In the genomic region with DNA sequence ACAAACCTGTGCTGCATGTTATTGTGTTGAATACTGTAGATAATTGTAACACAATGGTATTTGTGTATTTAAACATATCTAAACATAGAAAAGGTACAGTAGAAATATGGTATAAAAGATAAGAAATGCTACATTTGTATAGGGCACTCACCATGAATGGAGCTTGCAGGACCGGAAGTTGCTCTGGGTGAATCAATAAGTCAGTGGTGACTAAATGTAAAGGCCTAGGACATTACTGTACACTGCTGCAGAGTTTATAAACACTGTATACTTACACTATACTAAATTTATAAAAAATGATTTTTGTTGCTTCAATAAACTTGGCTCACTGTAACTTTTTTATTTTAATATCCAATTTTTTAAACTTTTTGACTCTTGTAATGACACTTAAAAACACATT, we compare ENCODE assay signal across 20 cellular contexts. TPM values are rescaled to one million over a fixed set of nuclear protein-coding genes. Genes with fewer than 3 reads are reported as not detected.
DNase-seq lines count a peak whose midpoint lies in the region; ATAC-seq, FAIRE-seq and TF ChIP-seq lines count a peak whose summit lies in the region.
"Had no signal": no experiment of that assay in that cellular context is flagged by ENCODE, and none has a peak within 500 bp of the region (broad histone marks: within the 10 kb centered on the region; RNA-seq: fewer than 3 reads in every experiment).

No MANE protein-coding gene starts in this region.

- no peak overlapping the region for H3K4ac ChIP-seq in mesenchymal stem cell (ENCODE audit: low read depth in 1 of 2, low read length in 2 of 2)

- FAIRE-seq in kidney (lab: Jason Lieb, UNC) = peak; percentile 89
- FAIRE-seq: D721Med had no signal

- no peak overlapping the region for H2BK15ac ChIP-seq in mesenchymal stem cell (ENCODE audit: low read depth, poor library complexity, severe bottlenecking)

- peaks cover 5% of the 10 kb centered on the region; the same call in 2 of the 3 replicates for H3K4me1 Mint-ChIP-seq in GM23338
- H3K4me1 Mint-ChIP-seq in natural killer cell treated with Interleukin-12 subunit alpha and Interleukin-12 subunit beta and Interleukin-15 and Interleukin-18, amount 100 ng/mL, for 72 hours (ENCODE audit: low read depth in 2 of 2) = no peaks in the 10 kb centered on the region
- H3K4me1 Mint-ChIP-seq: CD8-positive, alpha-beta memory T cell had no signal

- no peak overlapping the region for H2BK5ac ChIP-seq in mesenchymal stem cell (ENCODE audit: low read depth, low read length, poor library complexity, severe bottlenecking)

- H3K36me3 ChIP-seq in kidney (ENCODE audit: control insufficient read depth in 1 of 2, insufficient read depth in 2 of 2, low read length in 2 of 2) (no peaks in the 10 kb centered on the region), mesenchymal stem cell (ENCODE audit: control insufficient read depth in 1 of 2, insufficient read depth in 2 of 2, low read depth in 1 of 2, low read length in 2 of 2) (peaks cover 0 to 5% of the 10 kb centered on the region in 2 experiments), GM23338 (ENCODE audit: insufficient read depth) (no peaks in the 10 kb centered on the region)

- H2AFZ ChIP-seq in mesenchymal stem cell (ENCODE audit: low read depth, low read length) = no peak overlapping the region
- H2AFZ ChIP-seq in GM23338 = no peak overlapping the region

- H3K27me3 ChIP-seq in mesenchymal stem cell (ENCODE audit: control insufficient read depth in 1 of 2, insufficient read depth in 1 of 2, low read length in 2 of 2) (no peaks in the 10 kb centered on the region), GM23338 (ENCODE audit: insufficient read depth) (no peaks in the 10 kb centered on the region)

- intact Hi-C loops in kidney (cut with DNase I) = no loop called here

- no peaks in the 10 kb centered on the region for H3K9me3 Mint-ChIP-seq in GM23338
- no peaks in the 10 kb centered on the region for H3K9me3 Mint-ChIP-seq in natural killer cell treated with Interleukin-12 subunit alpha and Interleukin-12 subunit beta and Interleukin-15 and Interleukin-18, amount 100 ng/mL, for 72 hours
- H3K9me3 Mint-ChIP-seq: CD8-positive, alpha-beta memory T cell had no signal

- no peak overlapping the region for H3K18ac ChIP-seq in mesenchymal stem cell (ENCODE audit: low read depth in 1 of 2, low read length in 2 of 2)

- H3K14ac ChIP-seq in mesenchymal stem cell (ENCODE audit: low read length in 2 of 2) = no peak overlapping the region

- H4K91ac ChIP-seq in mesenchymal stem cell (ENCODE audit: low read length) = no peak overlapping the region

- no peak overlapping the region for H3K27ac Mint-ChIP-seq in GM23338
- H3K27ac Mint-ChIP-seq in natural killer cell treated with Interleukin-12 subunit alpha and Interleukin-12 subunit beta and Interleukin-15 and Interleukin-18, amount 100 ng/mL, for 72 hours = no peak overlapping the region

- H3K4me2 ChIP-seq in mesenchymal stem cell (ENCODE audit: low read length, poor library complexity, severe bottlenecking) = no peak overlapping the region
- no peak overlapping the region for H3K4me2 ChIP-seq in GM23338

- no peak overlapping the region for H3K4me3 Mint-ChIP-seq in GM23338
- H3K4me3 Mint-ChIP-seq in natural killer cell treated with Interleukin-12 subunit alpha and Interleukin-12 subunit beta and Interleukin-15 and Interleukin-18, amount 100 ng/mL, for 72 hours = no peak overlapping the region
- H3K4me3 Mint-ChIP-seq: CD8-positive, alpha-beta memory T cell had no signal

- H3K23ac ChIP-seq in mesenchymal stem cell (ENCODE audit: low read length in 2 of 2) = no peak overlapping the region

- H3K27ac ChIP-seq in kidney (ENCODE audit: low read depth in 2 of 2, low read length in 2 of 2) (no peak overlapping the region), mesenchymal stem cell (ENCODE audit: low read length, poor library complexity, severe bottlenecking) (no peak overlapping the region), GM23338 (ENCODE audit: low read depth) (no peak overlapping the region)

- H3K9me3 ChIP-seq in kidney (ENCODE audit: control insufficient read depth in 1 of 2, low read length in 2 of 2) (no peaks in the 10 kb centered on the region), mesenchymal stem cell (ENCODE audit: control insufficient read depth, low read length) (no peaks in the 10 kb centered on the region)

- no peak overlapping the region for H4K8ac ChIP-seq in mesenchymal stem cell (ENCODE audit: low read length)

- no peaks in the 10 kb centered on the region for H3K36me3 Mint-ChIP-seq in GM23338 (ENCODE audit: low read depth)
- H3K36me3 Mint-ChIP-seq in natural killer cell treated with Interleukin-12 subunit alpha and Interleukin-12 subunit beta and Interleukin-15 and Interleukin-18, amount 100 ng/mL, for 72 hours = no peaks in the 10 kb centered on the region

- DNase-seq in HCEC 1CT (peak; percentile 59), RKO (ENCODE audit: low spot score) (peak; percentile 48), dermis blood vessel endothelial cell (peak; percentile 36), kidney (no peak), mesenchymal stem cell (no peak), GM23338 (ENCODE audit: low spot score) (no peak)
- DNase-seq in natural killer cell treated with Interleukin-12 subunit alpha and Interleukin-12 subunit beta and Interleukin-15 and Interleukin-18, amount 100 ng/mL, for 72 hours (ENCODE audit: low spot score) = no peak
- DNase-seq: ACHN; C1 segment of cervical spinal cord; CD8-positive, alpha-beta memory T cell; DMS79; MM.1S; NCI-H1092; NCI-H1436 treated with DMSO at 0.1 percent for 48 hours; NCI-H2029 treated with DMSO at 0.1 percent for 48 hours; NCI-H2171; NCI-H526 had no signal

- no CpG with 5 or more reads among the region's 1 CpG for WGBS in mesenchymal stem cell

- no peaks in the 10 kb centered on the region for H3F3A ChIP-seq in GM23338 (replicated peaks; ENCODE audit: low read depth)

- H2BK12ac ChIP-seq in mesenchymal stem cell (ENCODE audit: low read length in 2 of 2) = no peak overlapping the region

- ATAC-seq in HG03139 (IDR thresholded peaks at IDR 0.05; ENCODE audit: unreplicated experiment) = no peak
- no peak for ATAC-seq in GM23338
- ATAC-seq in natural killer cell treated with Interleukin-12 subunit alpha and Interleukin-12 subunit beta and Interleukin-15 and Interleukin-18, amount 100 ng/mL, for 72 hours = no peak
- ATAC-seq: HCT116 had no signal

- H3K9ac ChIP-seq in kidney (ENCODE audit: low read length in 2 of 2) = no peak overlapping the region
- no peak overlapping the region for H3K9ac ChIP-seq in mesenchymal stem cell (ENCODE audit: low read length)

- no peak overlapping the region for H2AK5ac ChIP-seq in mesenchymal stem cell (ENCODE audit: low read length, severe bottlenecking)

- H3K9me2 ChIP-seq in GM23338 (ENCODE audit: insufficient read depth) = no peaks in the 10 kb centered on the region

- H3K4me3 ChIP-seq in kidney (ENCODE audit: low read length in 2 of 2) (no peak overlapping the region), mesenchymal stem cell (ENCODE audit: insufficient read depth in 1 of 2, low read depth in 1 of 2, low read length in 2 of 2) (no peak overlapping the region), GM23338 (no peak overlapping the region)

- TF ChIP-seq CTCF in kidney (IDR thresholded peaks at IDR 0.05; ENCODE audit: borderline replicate concordance, extremely low read depth, insufficient read depth) (no peak), GM23338 (conservative IDR thresholded peaks at IDR 0.05; ENCODE audit: low read depth in 2 of 2) (no peak)

- H3K4me1 ChIP-seq in kidney (ENCODE audit: control insufficient read depth in 1 of 2, insufficient read depth in 1 of 2, low read depth in 1 of 2, low read length in 2 of 2) (peaks cover 0 to 3% of the 10 kb centered on the region in 2 donors), mesenchymal stem cell (ENCODE audit: control insufficient read depth, insufficient read depth, low read depth, low read length) (no peaks in the 10 kb centered on the region), GM23338 (ENCODE audit: insufficient read depth) (0 out of 2 replicates have a peak, but pooled peaks cover under 1% of the 10 kb centered on the region)

- H2BK120ac ChIP-seq in mesenchymal stem cell (ENCODE audit: low read depth, low read length) = no peak overlapping the region

- peaks cover 15% of the 10 kb centered on the region for H3K79me1 ChIP-seq in mesenchymal stem cell (replicated peaks; ENCODE audit: low read length, poor library complexity, severe bottlenecking)

- H4K20me1 ChIP-seq in GM23338 (replicated peaks; ENCODE audit: insufficient read depth) = no peaks in the 10 kb centered on the region

- H3K27me3 Mint-ChIP-seq in GM23338 (ENCODE audit: insufficient read depth, low read depth, poor library complexity) = peaks cover 2% of the 10 kb centered on the region
- no peaks in the 10 kb centered on the region for H3K27me3 Mint-ChIP-seq in natural killer cell treated with Interleukin-12 subunit alpha and Interleukin-12 subunit beta and Interleukin-15 and Interleukin-18, amount 100 ng/mL, for 72 hours
- H3K27me3 Mint-ChIP-seq: CD8-positive, alpha-beta memory T cell had no signal

- no peaks in the 10 kb centered on the region for H3K79me2 ChIP-seq in GM23338 (replicated peaks; ENCODE audit: insufficient read depth)

TF ChIP-seq in GM23338, 12 proteins besides CTCF, POLR2A, EP300 and RAD21 (continues in another document):
- TF ChIP-seq JUNB (IDR thresholded peaks at IDR 0.05; ENCODE audit: unreplicated experiment) = no peak
- TF ChIP-seq ZNF114 (CRISPR knock-in tag; IDR thresholded peaks at IDR 0.05) = no peak
- TF ChIP-seq ZNF331 (CRISPR knock-in tag; IDR thresholded peaks at IDR 0.05; ENCODE audit: low read depth) = no peak
- no peak for TF ChIP-seq NANOG (IDR thresholded peaks at IDR 0.05; ENCODE audit: borderline replicate concordance)

RNA-seq across cellular contexts. Expression of gene LMO7, which starts 34.4 kb away (rescaled TPM):
- total RNA-seq in dermis blood vessel endothelial cell (36.8 and 45.3 TPM in 2 replicates), kidney (138 TPM)
- polyA plus RNA-seq in kidney (ENCODE audit: insufficient read depth, low read depth, low replicate concordance) (44.0 TPM), GM23338 (2016; fragmentation: Nextera tagmentation; extraction: Ambion mirVana) (20.2 and 26.9 TPM in 2 replicates)
- 135 TPM for polyA plus RNA-seq in mesenchymal stem cell (2013, experiment 1 of 2)
- polyA plus RNA-seq in mesenchymal stem cell (2013, experiment 2 of 2) = 129 TPM
- 16.4 and 22.3 TPM in 2 replicates for total RNA-seq in GM23338 (2014; rRNA removed; shearing (Covaris generic))
- 1 to 10 TPM; 3.1 to 5.9 TPM for total RNA-seq in natural killer cell treated with Interleukin-12 subunit alpha and Interleukin-12 subunit beta and Interleukin-15 and Interleukin-18, amount 100 ng/mL, for 72 hours

Comparison
In these comparisons a context has a peak if more than half of its experiments do, and no peak if none do; other contexts are left out.
1. DNase-seq: peak in HCEC 1CT (single experiment), RKO (single experiment) and dermis blood vessel endothelial cell (single experiment); none in kidney (single experiment), mesenchymal stem cell (single experiment), GM23338 (single experiment) and natural killer cell treated with Interleukin-12 subunit alpha and Interleukin-12 subunit beta and Interleukin-15 and Interleukin-18, amount 100 ng/mL, for 72 hours (single experiment).